9 cellular contexts compared by ENCODE assay signal in the genomic region with DNA sequence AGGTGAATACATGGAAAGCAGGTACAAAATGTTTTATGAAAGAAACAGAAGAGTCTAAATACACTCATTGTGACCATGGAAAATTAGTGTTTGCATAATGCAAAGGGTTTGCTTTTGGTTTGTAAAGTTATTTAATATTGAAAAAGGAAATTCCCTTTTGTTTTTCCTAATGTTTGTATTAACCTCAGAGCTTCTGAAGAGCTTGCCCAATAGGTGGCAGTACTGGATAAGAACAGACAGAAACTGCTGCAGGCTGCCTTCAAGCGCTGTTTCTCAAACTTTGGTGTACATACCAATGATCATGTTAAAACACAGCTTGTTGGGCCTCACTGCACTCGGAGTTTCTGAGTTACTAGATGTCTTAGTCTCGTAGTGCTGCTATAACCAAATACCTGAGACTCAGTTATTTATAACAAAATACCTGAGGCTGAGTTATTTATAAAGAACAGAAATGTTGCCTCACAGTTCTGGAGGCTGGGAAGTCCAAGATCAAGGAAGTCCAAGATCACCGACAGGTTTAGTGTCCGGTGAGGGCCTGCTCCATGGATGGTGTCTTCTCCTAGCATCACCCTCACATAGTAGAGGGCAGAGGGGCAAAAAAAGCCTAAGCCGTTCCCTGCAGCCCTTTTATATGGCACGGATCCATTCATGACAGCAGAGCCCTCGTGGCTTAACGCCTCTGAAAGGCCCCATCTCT. TPM values are rescaled to one million over a fixed set of nuclear protein-coding genes. Genes with fewer than 3 reads are reported as not detected.
DNase-seq lines count a peak whose midpoint lies in the region; ATAC-seq, FAIRE-seq and TF ChIP-seq lines count a peak whose summit lies in the region.
"Had no signal": no experiment of that assay in that cellular context is flagged by ENCODE, and none has a peak within 500 bp of the region (broad histone marks: within the 10 kb centered on the region; RNA-seq: fewer than 3 reads in every experiment).

No MANE protein-coding gene starts in this region.

- H3K36me3 Mint-ChIP-seq in nephron progenitor cell (ENCODE audit: low read depth): no peaks in the 10 kb centered on the region

- H2AFZ ChIP-seq in endothelial cell of umbilical vein (ENCODE audit: low read depth, low read length): no peak overlapping the region

- H3K27me3 Mint-ChIP-seq in nephron progenitor cell (ENCODE audit: low read depth, poor library complexity): peaks cover 16% of the 10 kb centered on the region

- H3K9me3 Mint-ChIP-seq in nephron progenitor cell: no peaks in the 10 kb centered on the region

- H3K4me3 Mint-ChIP-seq in nephron progenitor cell: no peak overlapping the region

- ATAC-seq in RWPE2 (ENCODE audit: low read depth) (0 out of 3 replicates have a peak, but pooled peaks have one; percentile 42), omental fat pad (ENCODE audit: low FRiP score) (no peak)

- TF ChIP-seq POLR2A in endothelial cell of umbilical vein (IDR thresholded peaks at IDR 0.05; ENCODE audit: low read depth, low read length): no peak

- H3K27ac ChIP-seq in RWPE2 (ENCODE audit: poor library complexity, severe bottlenecking) (no peak overlapping the region), endothelial cell of umbilical vein (ENCODE audit: insufficient read depth, low read depth, low read length) (no peak overlapping the region)

- CTCF ChIA-PET in endothelial cell of umbilical vein (lab: Charles Lee): interaction anchor here (0.8 to 3.8 kb wide), 13 partner anchors 11 to 884 kb away, joined by 3 to 36 read pairs (median 7); no protein-coding TSS in a partner anchor

- H3K4me1 Mint-ChIP-seq in nephron progenitor cell: peaks cover 13% of the 10 kb centered on the region

- no peaks in the 10 kb centered on the region for H3K4me1 ChIP-seq in RWPE2 (ENCODE audit: insufficient read depth, poor library complexity, severe bottlenecking)
- H3K4me1 ChIP-seq in endothelial cell of umbilical vein (ENCODE audit: control insufficient read depth, extremely low read depth, insufficient read depth, low read length): peaks cover 4% of the 10 kb centered on the region

- BruUV-seq in endothelial cell of umbilical vein (replicated peaks; lab: Mats Ljungman, UMichigan): no TSS peak

- POLR2A ChIA-PET in endothelial cell of umbilical vein (lab: Charles Lee): no interaction called here

- TF ChIP-seq CTCF in RWPE2 (IDR thresholded peaks at IDR 0.05; ENCODE audit: poor library complexity, severe bottlenecking) (peak; percentile 69), endothelial cell of umbilical vein (IDR thresholded peaks at IDR 0.05; ENCODE audit: extremely low read depth in 1 of 2, insufficient read depth in 1 of 2, low read depth in 1 of 2, low read length in 2 of 2) (peak; percentile 38 to 41), nephron progenitor cell (IDR thresholded peaks at IDR 0.05) (peak; percentile 71), omental fat pad (IDR thresholded peaks at IDR 0.05) (no peak)

- H3K27me3 ChIP-seq in RWPE2 (ENCODE audit: insufficient read depth, poor library complexity, severe bottlenecking) (no peaks in the 10 kb centered on the region), endothelial cell of umbilical vein (ENCODE audit: control insufficient read depth in 2 of 2, insufficient read depth in 2 of 2, low read length in 2 of 2) (no peaks in the 10 kb centered on the region)

- H3K36me3 ChIP-seq in RWPE2 (ENCODE audit: low read depth) (no peaks in the 10 kb centered on the region), endothelial cell of umbilical vein (ENCODE audit: control insufficient read depth in 2 of 2, extremely low read depth in 1 of 2, insufficient read depth in 2 of 2, low read length in 2 of 2) (no peaks in the 10 kb centered on the region)

- no peak overlapping the region for H3K27ac Mint-ChIP-seq in nephron progenitor cell

- H3K9me1 ChIP-seq in endothelial cell of umbilical vein (replicated peaks; ENCODE audit: control insufficient read depth, extremely low read depth, insufficient read depth, low read length): no peaks in the 10 kb centered on the region

- FAIRE-seq in A204.1 (lab: Jason Lieb, UNC) (peak; percentile 87), endothelial cell of umbilical vein (lab: Jason Lieb, UNC) (peak; percentile 91)

- H3K9me3 ChIP-seq in RWPE2 (ENCODE audit: severe bottlenecking): no peaks in the 10 kb centered on the region
- no peaks in the 10 kb centered on the region for H3K9me3 ChIP-seq in endothelial cell of umbilical vein (replicated peaks; ENCODE audit: control insufficient read depth, insufficient read depth, low read length)

- H3K79me2 ChIP-seq in endothelial cell of umbilical vein (ENCODE audit: control insufficient read depth, insufficient read depth, low read length): no peaks in the 10 kb centered on the region

- no peaks in the 10 kb centered on the region for H4K20me1 ChIP-seq in endothelial cell of umbilical vein (replicated peaks; ENCODE audit: control insufficient read depth, extremely low read depth, insufficient read depth, low read length)

- H3K4me2 ChIP-seq in endothelial cell of umbilical vein (ENCODE audit: insufficient read depth, low read length): no peak overlapping the region

- H3K4me3 ChIP-seq in RWPE2 (ENCODE audit: severe bottlenecking) (no peak overlapping the region), endothelial cell of umbilical vein (replicated peaks in 1 of 3; ENCODE audit: insufficient read depth in 1 of 3, low read depth in 1 of 3, low read length in 3 of 3) (no peak overlapping the region)

- intact Hi-C loops in endothelial cell of umbilical vein (cut with micrococcal nuclease): loop anchor here (1.0 to 2.0 kb wide), 4 partner anchors 112 to 301 kb away; no protein-coding TSS in a partner anchor

- dilution Hi-C loops in endothelial cell of umbilical vein (cut with MboI; ENCODE audit: extremely low pct_ligation_motif_present, low sequenced_read_pairs): no loop called here

- H3K9ac ChIP-seq in endothelial cell of umbilical vein (replicated peaks; ENCODE audit: extremely low read depth, insufficient read depth, low read length): no peak overlapping the region

- peak; percentile 42 for DNase-seq in ELF-1 (ENCODE audit: low read depth, low spot score)
- DNase-seq in Kasumi-1 (lab: John Stamatoyannopoulos, UW): peak; percentile 63 to 70
- DNase-seq in RWPE2 (ENCODE audit: low spot score): no peak
- peak; percentile 32 for DNase-seq in endothelial cell of umbilical vein (ENCODE audit: low read depth, low spot score)
- DNase-seq in nephron progenitor cell: peak; percentile 32
- no peak for DNase-seq in stimulated activated naive CD4-positive, alpha-beta T cell treated with Interleukin-2 at 50 U/mL for 16 hours (lab: John Stamatoyannopoulos, UW)
- DNase-seq in omental fat pad (ENCODE audit: low spot score): no peak

TF ChIP-seq in endothelial cell of umbilical vein, 7 proteins besides CTCF, POLR2A, EP300 and RAD21:
- TF ChIP-seq POLR2AphosphoS5 (IDR thresholded peaks at IDR 0.05; ENCODE audit: insufficient read depth, low read depth, low read length) (no peak), GATA2 (IDR thresholded peaks at IDR 0.05; ENCODE audit: insufficient read depth, insufficient read length, low read depth, low read length) (no peak), EZH2 (IDR thresholded peaks at IDR 0.05; ENCODE audit: borderline replicate concordance, low read depth, low read length, severe bottlenecking) (no peak), JUN (IDR thresholded peaks at IDR 0.05; ENCODE audit: borderline replicate concordance, insufficient read depth, insufficient read length, low read depth) (no peak), FOS (IDR thresholded peaks at IDR 0.05; ENCODE audit: borderline replicate concordance, insufficient read depth, low read length) (no peak), MYC (IDR thresholded peaks at IDR 0.05; ENCODE audit: low read depth, low read length) (no peak)
- TF ChIP-seq, protein P1, sequence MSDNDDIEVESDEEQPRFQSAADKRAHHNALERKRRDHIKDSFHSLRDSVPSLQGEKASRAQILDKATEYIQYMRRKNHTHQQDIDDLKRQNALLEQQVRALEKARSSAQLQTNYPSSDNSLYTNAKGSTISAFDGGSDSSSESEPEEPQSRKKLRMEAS (IDR thresholded peaks at IDR 0.05; ENCODE audit: insufficient read depth, insufficient read length): no peak

RNA-seq across cellular contexts. Expression of a gene that starts 54.2 kb away (rescaled TPM):
- not detected in 2 replicates for total RNA-seq in endothelial cell of umbilical vein
- not detected in 2 replicates for polyA plus RNA-seq in endothelial cell of umbilical vein
- polyA plus RNA-seq in endothelial cell of umbilical vein (2011; cell fraction: cytosol; rRNA removed): not detected in 2 replicates
- not detected in 2 replicates for polyA plus RNA-seq in endothelial cell of umbilical vein (2011; cell fraction: nucleus; rRNA removed)
- polyA plus RNA-seq in endothelial cell of umbilical vein (2012): not detected in 2 replicates
- polyA minus RNA-seq in endothelial cell of umbilical vein: not detected in 2 replicates
- not detected for polyA minus RNA-seq in endothelial cell of umbilical vein (2011; cell fraction: cytosol; rRNA and poly(A)+ RNA removed)
- polyA minus RNA-seq in endothelial cell of umbilical vein (2011; cell fraction: nucleus; rRNA and poly(A)+ RNA removed): not detected in 2 replicates
- total RNA-seq in omental fat pad: under 1 TPM in 1 of 4 donors, not detected in 3; 0.19 TPM
- polyA plus RNA-seq: esophagus had no signal

Comparison
In these comparisons a context has a peak if more than half of its experiments do, and no peak if none do; other contexts are left out.
1. DNase-seq: peak in ELF-1 (single experiment), Kasumi-1 (2 of 2), endothelial cell of umbilical vein (single experiment) and nephron progenitor cell (single experiment); none in RWPE2 (single experiment), stimulated activated naive CD4-positive, alpha-beta T cell treated with Interleukin-2 at 50 U/mL for 16 hours (single experiment) and omental fat pad (single experiment).
2. CTCF ChIP-seq: peak in RWPE2 (single experiment), endothelial cell of umbilical vein (2 of 2) and nephron progenitor cell (single experiment); none in omental fat pad (0 of 3).